Comparison of ENCODE assay signal across 26 cellular contexts in genomic region chrX:119736206-119736764, GRCh38. TPM values are rescaled to one million over a fixed set of nuclear protein-coding genes. Genes with fewer than 3 reads are reported as not detected.
A peak's percentile ranks its signal among the peaks of the same experiment; 100 is the strongest.
DNase-seq lines count a peak whose midpoint lies in the region; ATAC-seq, FAIRE-seq and TF ChIP-seq lines count a peak whose summit lies in the region.
"Had no signal": no experiment of that assay in that cellular context is flagged by ENCODE, and none has a peak within 500 bp of the region (broad histone marks: within the 10 kb centered on the region; RNA-seq: fewer than 3 reads in every experiment).

No MANE protein-coding gene starts in this region.

- POLR2A ChIA-PET in GM10248 (lab: Yijun Ruan, JAX): interaction anchor here (0.6 kb wide), 1 partner anchor 151 kb away, joined by 3 read pairs; no protein-coding TSS in a partner anchor

- intact Hi-C loops in psoas muscle (cut with DNase I): no loop called here

- no peaks in the 10 kb centered on the region for H3K4me1 Mint-ChIP-seq in astrocyte (ENCODE audit: low read depth, unreplicated experiment)
- H3K4me1 Mint-ChIP-seq: IgD-negative memory B cell had no signal

- H3K9me3 ChIP-seq in astrocyte (ENCODE audit: insufficient read depth, low read depth, low read length) (no peaks in the 10 kb centered on the region), psoas muscle (no peaks in the 10 kb centered on the region)
- H3K9me3 ChIP-seq: BE2C had no signal

- H3K4me1 ChIP-seq in astrocyte (ENCODE audit: insufficient read depth, low read length): no peaks in the 10 kb centered on the region
- H3K4me1 ChIP-seq in psoas muscle: no peaks in the 10 kb centered on the region

- no peaks in the 10 kb centered on the region for H3K79me2 ChIP-seq in astrocyte (ENCODE audit: insufficient read depth, low read length)

- no peaks in the 10 kb centered on the region for H3K36me3 Mint-ChIP-seq in astrocyte (ENCODE audit: low read depth, unreplicated experiment)
- H3K36me3 Mint-ChIP-seq: CD14-positive monocyte, IgD-negative memory B cell had no signal

- peaks cover 3% of the 10 kb centered on the region for H3K9me3 Mint-ChIP-seq in astrocyte (ENCODE audit: unreplicated experiment)
- H3K9me3 Mint-ChIP-seq: IgD-negative memory B cell; T-helper 2 cell treated with Interferon-gamma antibody and Interleukin-4, amounts not matched to agents 5 μg/mL and 100 μg/mL, for 36 hours had no signal

- FAIRE-seq in astrocyte (lab: Jason Lieb, UNC): no peak
- FAIRE-seq: G401.6, GM12878, H1 had no signal

- H3K4me2 ChIP-seq in astrocyte (ENCODE audit: low read length): no peak overlapping the region
- H3K4me2 ChIP-seq: KMS-11 had no signal

- no peak overlapping the region for H3K4me3 ChIP-seq in HL-60 (replicated peaks; ENCODE audit: insufficient read depth, low read length)
- no peak overlapping the region for H3K4me3 ChIP-seq in astrocyte (ENCODE audit: insufficient read depth, low read depth, low read length)
- no peak overlapping the region for H3K4me3 ChIP-seq in psoas muscle
- H3K4me3 ChIP-seq: GM12878 had no signal

- H2AFZ ChIP-seq in astrocyte (ENCODE audit: low read depth, low read length): no peak overlapping the region

- H4K20me1 ChIP-seq in astrocyte (ENCODE audit: insufficient read depth, low read length): no peaks in the 10 kb centered on the region

- no peaks in the 10 kb centered on the region for H3K36me3 ChIP-seq in astrocyte (ENCODE audit: insufficient read depth, low read length)
- H3K36me3 ChIP-seq in psoas muscle (ENCODE audit: insufficient read depth in 1 of 2, low read depth in 1 of 2): no peaks in the 10 kb centered on the region
- H3K36me3 ChIP-seq: BE2C had no signal

- H3K27me3 ChIP-seq in HL-60 (ENCODE audit: insufficient read depth, poor library complexity, severe bottlenecking) (no peaks in the 10 kb centered on the region), astrocyte (ENCODE audit: insufficient read depth, low read length) (no peaks in the 10 kb centered on the region), psoas muscle (ENCODE audit: insufficient read depth in 3 of 3, low read length in 2 of 3) (no peaks in the 10 kb centered on the region)
- H3K27me3 ChIP-seq: BE2C had no signal

- peak overlapping the region; percentile 34 for H3K27ac Mint-ChIP-seq in astrocyte (ENCODE audit: unreplicated experiment)
- H3K27ac Mint-ChIP-seq: CD14-positive monocyte; IgD-negative memory B cell; T-helper 2 cell treated with Interferon-gamma antibody and Interleukin-4, amounts not matched to agents 5 μg/mL and 100 μg/mL, for 36 hours had no signal

- no peak overlapping the region for H3K4me3 Mint-ChIP-seq in astrocyte (ENCODE audit: unreplicated experiment)
- H3K4me3 Mint-ChIP-seq: CD14-positive monocyte; IgD-negative memory B cell; T-helper 2 cell treated with Interferon-gamma antibody and Interleukin-4, amounts not matched to agents 5 μg/mL and 100 μg/mL, for 36 hours had no signal

- ATAC-seq in psoas muscle (peak; percentile 43 to 69 (median 60)), HG02678 (IDR thresholded peaks at IDR 0.05; ENCODE audit: unreplicated experiment) (no peak)

- H3K9ac ChIP-seq in astrocyte (ENCODE audit: low read length): no peak overlapping the region
- H3K9ac ChIP-seq: KMS-11 had no signal

- peaks cover 7% of the 10 kb centered on the region for H3K27me3 Mint-ChIP-seq in astrocyte (ENCODE audit: low read depth, unreplicated experiment)

- peak; percentile 7 for DNase-seq in EH (ENCODE audit: low read depth)
- DNase-seq in HL-60 (ENCODE audit: low read depth in 1 of 2, low spot score in 1 of 2): no peak
- no peak for DNase-seq in astrocyte (ENCODE audit: low read depth)
- no peak for DNase-seq in psoas muscle
- DNase-seq in NCI-H2196 treated with DMSO at 0.1 percent for 48 hours (lab: John Stamatoyannopoulos, UW; ENCODE audit: unreplicated experiment): no peak
- DNase-seq in A172 (ENCODE audit: low spot score): no peak
- DNase-seq in GM10248 (ENCODE audit: extremely low spot score): no peak
- DNase-seq: DMS153, DND-41, HCEC 1CT, NCI-H1436 treated with DMSO at 0.1 percent for 48 hours, NCI-H1930, NCI-H2107, NCI-H446 treated with DMSO at 0.1 percent for 48 hours, NCI-H526 treated with DMSO at 0.1 percent for 48 hours, T-helper 1 cell had no signal

- TF ChIP-seq CTCF in HL-60 (IDR thresholded peaks at IDR 0.05; ENCODE audit: insufficient read depth, low read length) (no peak), astrocyte (IDR thresholded peaks at IDR 0.05; ENCODE audit: insufficient read depth, low read depth, low read length) (no peak), psoas muscle (IDR thresholded peaks at IDR 0.05) (no peak), GM10248 (IDR thresholded peaks at IDR 0.05; ENCODE audit: control extremely low read depth, extremely low read depth, low read depth, missing control alignments) (no peak)

- WGBS in psoas muscle, 3 donors: 28 to 53% (median 34%) methylated on average over 10 to 12 of the region's 12 CpGs

- H3K27ac ChIP-seq in HL-60 (replicated peaks) (peak overlapping the region; percentile 67; the same call in 1 of the 2 replicates), astrocyte (ENCODE audit: low read depth, low read length) (no peak overlapping the region), psoas muscle (peak overlapping the region; percentile 25)
- H3K27ac ChIP-seq: KMS-11, RWPE1 had no signal

- CTCF ChIA-PET in GM10248 (lab: Yijun Ruan, JAX): interaction anchor here (1.0 to 2.9 kb wide), 2 partner anchors 18 to 37 kb away, joined by 4 to 10 read pairs; no protein-coding TSS in a partner anchor

RNA-seq across cellular contexts. Expression of gene SOWAHD, which starts 22.1 kb away (rescaled TPM):
- total RNA-seq in astrocyte (0.54 TPM in 1 of 2 replicates, not detected in the other), psoas muscle (not detected)
- under 1 TPM in 2 of 3 donors, not detected in 1; 0.03 TPM for polyA plus RNA-seq in psoas muscle
- 0.72 TPM in 1 of 2 replicates, not detected in the other for total RNA-seq in A172 (2014; rRNA removed; shearing (Covaris generic))

RNA-seq across cellular contexts. Expression of gene SEPTIN6, which starts 43.3 kb away (rescaled TPM):
- total RNA-seq in astrocyte (24.7 and 25.3 TPM in 2 replicates), psoas muscle (1 to 10 TPM; 2.2 to 3.8 (median 3.0) TPM)
- 1 to 10 TPM; 2.3 to 3.1 (median 2.8) TPM for polyA plus RNA-seq in psoas muscle
- 13.9 and 15.3 TPM in 2 replicates for total RNA-seq in A172 (2014; rRNA removed; shearing (Covaris generic))

RNA-seq across cellular contexts. Expression of gene RPL39, which starts 55.1 kb away (rescaled TPM):
- total RNA-seq in astrocyte (1,404 and 1,492 TPM in 2 replicates), psoas muscle (1,000 to 10,000 TPM; 1,072 to 1,581 (median 1,334) TPM)
- polyA plus RNA-seq in psoas muscle: 1,000 to 10,000 TPM; 4,009 to 6,099 (median 4,489) TPM
- total RNA-seq in A172 (2014; rRNA removed; shearing (Covaris generic)): 1,038 and 3,069 TPM in 2 replicates
